ENCODE assay signal across 14 cellular contexts in genomic region chr11:122705396-122705795, GRCh38.
"Had no signal": no experiment of that assay in that cellular context is flagged by ENCODE, and none has a peak within 500 bp of the region (broad histone marks: within the 10 kb centered on the region; RNA-seq: fewer than 3 reads in every experiment).

No MANE protein-coding gene starts in this region.

- DNase-seq: activated CD4-positive, alpha-beta T cell treated with anti-CD3 and anti-CD28 coated beads for 1 hour; activated CD4-positive, alpha-beta T cell treated with anti-CD3 and anti-CD28 coated beads, Interleukin-2, amount 50 U/mL, for 48 hours; activated CD8-positive, alpha-beta memory T cell treated with anti-CD3 and anti-CD28 coated beads, Interleukin-2, amount 50 U/mL, for 48 hours; activated naive CD4-positive, alpha-beta T cell treated with anti-CD3 and anti-CD28 coated beads for 36 hours; dorsolateral prefrontal cortex; glutamatergic neuron; natural killer cell; nucleus accumbens; sigmoid colon; stimulated activated CD4-positive, alpha-beta T cell treated with anti-CD3 and anti-CD28 coated beads, Interleukin-2, amount 100 ng/mL, for 48 hours; stimulated activated CD8-positive, alpha-beta memory T cell treated with anti-CD3 and anti-CD28 coated beads, Interleukin-4, amount 100 ng/mL, for 48 hours had no signal

- H3K4me3 ChIP-seq: dorsolateral prefrontal cortex, prostate gland, sigmoid colon, vagina had no signal

- H3K4me1 ChIP-seq: prostate gland, vagina had no signal

- H3K27ac ChIP-seq: prostate gland, vagina had no signal

- H3K36me3 ChIP-seq: prostate gland, sigmoid colon, vagina had no signal

- H3K4me3 Mint-ChIP-seq: activated naive CD4-positive, alpha-beta T cell treated with anti-CD3 and anti-CD28 coated beads for 36 hours; brain; natural killer cell had no signal

- ATAC-seq: natural killer cell had no signal

- H3K9me3 ChIP-seq: prostate gland, sigmoid colon, vagina had no signal

- H3K27me3 ChIP-seq: dorsolateral prefrontal cortex, sigmoid colon, vagina had no signal

- H3K9me3 Mint-ChIP-seq: activated naive CD4-positive, alpha-beta T cell treated with anti-CD3 and anti-CD28 coated beads for 36 hours; natural killer cell had no signal

- H3K36me3 Mint-ChIP-seq: natural killer cell had no signal

- H3K27ac Mint-ChIP-seq: activated naive CD4-positive, alpha-beta T cell treated with anti-CD3 and anti-CD28 coated beads for 36 hours; brain; natural killer cell had no signal
